8 cellular contexts compared by ENCODE assay signal in genomic region chr2:68943581-68944568, GRCh38. TPM values are rescaled to one million over a fixed set of nuclear protein-coding genes. Genes with fewer than 3 reads are reported as not detected.
DNase-seq lines count a peak whose midpoint lies in the region; ATAC-seq and TF ChIP-seq lines count a peak whose summit lies in the region.

No MANE protein-coding gene starts in this region.

- H3K27me3 ChIP-seq in right atrium auricular region, result no peaks in the 10 kb centered on the region

- peak; percentile 71 to 88 for TF ChIP-seq CTCF in right atrium auricular region (IDR thresholded peaks at IDR 0.05)

- no peaks in the 10 kb centered on the region for H3K36me3 ChIP-seq in right atrium auricular region

- no peaks in the 10 kb centered on the region for H3K4me1 ChIP-seq in right atrium auricular region

- peaks cover 0 to 4% of the 10 kb centered on the region in 2 donors for H3K9me3 ChIP-seq in right atrium auricular region

- no peak overlapping the region for H3K4me3 ChIP-seq in right atrium auricular region

- ATAC-seq in GM19035 (IDR thresholded peaks at IDR 0.05; ENCODE audit: unreplicated experiment), result no peak

- DNase-seq in AG08395 (ENCODE audit: low spot score), result peak; percentile 81
- peak; percentile 46 for DNase-seq in GM19240 (ENCODE audit: insufficient read length, low spot score)
- peak; percentile 73 for DNase-seq in NCI-H146 (lab: John Stamatoyannopoulos, UW)
- peak; percentile 59 for DNase-seq in SW480 (ENCODE audit: low spot score)
- peak; percentile 44 for DNase-seq in amniotic stem cell (lab: John Stamatoyannopoulos, UW)
- DNase-seq in right atrium auricular region (ENCODE audit: low spot score), result no peak
- DNase-seq in putamen (ENCODE audit: low spot score), result peak; percentile 34

- no peak overlapping the region for H3K27ac ChIP-seq in right atrium auricular region

RNA-seq across cellular contexts. Expression of gene GKN2, which starts 8.8 kb away (rescaled TPM):
- total RNA-seq in right atrium auricular region, result not detected

RNA-seq across cellular contexts. Expression of gene GKN1, which starts 30.6 kb away (rescaled TPM):
- total RNA-seq in right atrium auricular region, result not detected
